Comparison of ENCODE assay signal across 28 cellular contexts in the genomic region with DNA sequence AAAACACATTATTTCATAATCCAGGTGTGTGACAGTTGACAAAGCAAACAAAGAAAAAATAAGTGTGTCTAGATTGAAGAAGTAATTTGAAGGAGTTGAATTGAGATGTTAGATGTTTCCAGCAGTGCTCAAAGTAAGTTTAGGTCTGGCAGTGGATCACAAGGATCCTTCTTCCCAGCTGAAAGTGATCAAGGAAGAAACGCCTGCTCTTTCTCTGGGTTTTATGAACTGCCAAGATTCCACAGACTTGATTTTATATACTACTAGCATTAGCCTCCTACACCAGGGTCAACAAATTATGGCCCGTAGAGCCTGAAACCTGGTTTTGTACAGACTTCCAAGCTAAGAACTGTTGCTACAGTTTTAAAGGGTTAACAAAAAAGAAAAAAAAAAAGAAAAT. TPM values are rescaled to one million over a fixed set of nuclear protein-coding genes. Genes with fewer than 3 reads are reported as not detected.
DNase-seq lines count a peak whose midpoint lies in the region; ATAC-seq and TF ChIP-seq lines count a peak whose summit lies in the region.
"Had no signal": no experiment of that assay in that cellular context is flagged by ENCODE, and none has a peak within 500 bp of the region (broad histone marks: within the 10 kb centered on the region; RNA-seq: fewer than 3 reads in every experiment).

No MANE protein-coding gene starts in this region.

- H2BK5ac ChIP-seq in mesenchymal stem cell (ENCODE audit: low read depth, low read length, poor library complexity, severe bottlenecking), result no peak overlapping the region

- TF ChIP-seq CTCF in OCI-LY1 (IDR thresholded peaks at IDR 0.05; ENCODE audit: low read length), result no peak

- no peak overlapping the region for H3K14ac ChIP-seq in mesenchymal stem cell (ENCODE audit: low read length in 2 of 2)

- no peak overlapping the region for H3K23ac ChIP-seq in mesenchymal stem cell (ENCODE audit: low read length in 2 of 2)

- no peaks in the 10 kb centered on the region for H3K9me2 ChIP-seq in OCI-LY1 (ENCODE audit: low read depth, low read length)

- intact Hi-C loops in sciatic nerve (cut with DNase I), result loop anchor here (10.0 kb wide), 1 partner anchor 208 kb away; no protein-coding TSS in a partner anchor

- no peaks in the 10 kb centered on the region for H4K20me1 ChIP-seq in OCI-LY1 (ENCODE audit: insufficient read depth, low read length)

- H2BK15ac ChIP-seq in mesenchymal stem cell (ENCODE audit: low read depth, poor library complexity, severe bottlenecking), result no peak overlapping the region

- no peaks in the 10 kb centered on the region for H3F3A ChIP-seq in OCI-LY1 (ENCODE audit: insufficient read depth, low read length)

- no peak overlapping the region for H2BK12ac ChIP-seq in mesenchymal stem cell (ENCODE audit: low read length in 2 of 2)

- H3K4me2 ChIP-seq in OCI-LY1 (ENCODE audit: low read length) (no peak overlapping the region), mesenchymal stem cell (ENCODE audit: low read length, poor library complexity, severe bottlenecking) (no peak overlapping the region)
- H3K4me2 ChIP-seq: KMS-11 had no signal

- H3K27me3 ChIP-seq in OCI-LY1 (ENCODE audit: insufficient read depth, low read length) (no peaks in the 10 kb centered on the region), mesenchymal stem cell (ENCODE audit: control insufficient read depth in 1 of 2, insufficient read depth in 1 of 2, low read length in 2 of 2) (no peaks in the 10 kb centered on the region)
- H3K27me3 ChIP-seq: BLaER1 treated with 17β-estradiol and CSF1 and Interleukin-3, amounts not matched to agents 10 nM and 100 nM; SJCRH30 had no signal

- ATAC-seq in HG03196 (IDR thresholded peaks at IDR 0.05; ENCODE audit: unreplicated experiment) (no peak), sciatic nerve (no peak), GM21723 (IDR thresholded peaks at IDR 0.05; ENCODE audit: unreplicated experiment) (no peak)
- ATAC-seq: HCT116 had no signal

- peaks cover 56% of the 10 kb centered on the region for H3K36me3 ChIP-seq in OCI-LY1 (ENCODE audit: insufficient read depth, low read length)
- peaks cover 3 to 16% of the 10 kb centered on the region in 2 experiments for H3K36me3 ChIP-seq in mesenchymal stem cell (ENCODE audit: control insufficient read depth in 1 of 2, insufficient read depth in 2 of 2, low read depth in 1 of 2, low read length in 2 of 2)
- H3K36me3 ChIP-seq: SJCRH30 had no signal

- H3K4me1 ChIP-seq in OCI-LY1 (ENCODE audit: insufficient read depth, low read length, severe bottlenecking) (peaks cover 31% of the 10 kb centered on the region), mesenchymal stem cell (ENCODE audit: control insufficient read depth, insufficient read depth, low read depth, low read length) (no peaks in the 10 kb centered on the region)
- H3K4me1 ChIP-seq: Caco-2 had no signal

- H3K79me2 ChIP-seq in OCI-LY1 (ENCODE audit: insufficient read depth, low read length), result peaks cover 45% of the 10 kb centered on the region

- H2AFZ ChIP-seq in OCI-LY1 (ENCODE audit: low read length) (no peak overlapping the region), mesenchymal stem cell (ENCODE audit: low read depth, low read length) (no peak overlapping the region)

- DNase-seq in fibroblast of gingiva (ENCODE audit: low read depth) (peak; percentile 19), mesenchymal stem cell (no peak), DMS53 treated with DMSO at 0.1 percent for 48 hours (lab: John Stamatoyannopoulos, UW; ENCODE audit: unreplicated experiment) (no peak), sciatic nerve (ENCODE audit: low spot score) (no peak)
- DNase-seq: Caco-2; CD4-positive, alpha-beta memory T cell; DMS 273 treated with DMSO at 0.1 percent for 48 hours; DND-41; MV-4-11; NCI-H1105 treated with DMSO at 0.1 percent for 48 hours; NCI-H1694; NCI-H2081; NCI-H2171; NCI-H345; NCI-H524; NCI-H774; NK-92 treated with Interleukin-12 subunit alpha and Interleukin-12 subunit beta, amount 100 ng/mL, for 24 hours; OCI-M1; SJCRH30 had no signal

- H4K91ac ChIP-seq in mesenchymal stem cell (ENCODE audit: low read length), result no peak overlapping the region

- H3K18ac ChIP-seq in mesenchymal stem cell (ENCODE audit: low read depth in 1 of 2, low read length in 2 of 2), result no peak overlapping the region

- H4K8ac ChIP-seq in mesenchymal stem cell (ENCODE audit: low read length), result no peak overlapping the region

- H3K9ac ChIP-seq in OCI-LY1 (ENCODE audit: low read length), result no peak overlapping the region
- peak overlapping the region; percentile 66 for H3K9ac ChIP-seq in mesenchymal stem cell (ENCODE audit: low read length)
- H3K9ac ChIP-seq: KMS-11 had no signal

- H3K4ac ChIP-seq in mesenchymal stem cell (ENCODE audit: low read depth in 1 of 2, low read length in 2 of 2), result no peak overlapping the region

- no peak overlapping the region for H2AK5ac ChIP-seq in mesenchymal stem cell (ENCODE audit: low read length, severe bottlenecking)

- H2BK120ac ChIP-seq in mesenchymal stem cell (ENCODE audit: low read depth, low read length), result no peak overlapping the region

- H3K27ac ChIP-seq in OCI-LY1 (ENCODE audit: low read depth, low read length, poor library complexity, severe bottlenecking), result peak overlapping the region; percentile 9
- H3K27ac ChIP-seq in mesenchymal stem cell (ENCODE audit: low read length, poor library complexity, severe bottlenecking), result no peak overlapping the region
- H3K27ac ChIP-seq: BLaER1 treated with 17β-estradiol and CSF1 and Interleukin-3, amounts not matched to agents 10 nM and 100 nM; KMS-11; SJCRH30 had no signal

- H3K4me3 ChIP-seq in OCI-LY1 (ENCODE audit: low read depth, low read length, poor library complexity, severe bottlenecking) (no peak overlapping the region), mesenchymal stem cell (ENCODE audit: insufficient read depth in 1 of 2, low read depth in 1 of 2, low read length in 2 of 2) (no peak overlapping the region)
- H3K4me3 ChIP-seq: BLaER1 treated with 17β-estradiol and CSF1 and Interleukin-3, amounts not matched to agents 10 nM and 100 nM; SJCRH30 had no signal

- H3K9me3 ChIP-seq in OCI-LY1 (ENCODE audit: low read length), result no peaks in the 10 kb centered on the region
- H3K9me3 ChIP-seq in mesenchymal stem cell (ENCODE audit: control insufficient read depth, low read length), result peaks cover 5% of the 10 kb centered on the region
- H3K9me3 ChIP-seq: Caco-2, SJCRH30 had no signal

- peaks cover 27% of the 10 kb centered on the region for H3K79me1 ChIP-seq in mesenchymal stem cell (replicated peaks; ENCODE audit: low read length, poor library complexity, severe bottlenecking)

- WGBS in mesenchymal stem cell, result 94% methylated on average over 2 of the region's 2 CpGs

RNA-seq across cellular contexts. Expression of a gene that starts 30.3 kb away (rescaled TPM):
- polyA plus RNA-seq in mesenchymal stem cell (2013, experiment 1 of 2), result 32.9 TPM
- polyA plus RNA-seq in mesenchymal stem cell (2013, experiment 2 of 2), result 31.0 TPM
- 98.4 TPM for total RNA-seq in sciatic nerve

RNA-seq across cellular contexts. Expression of a gene that starts 55.5 kb away (rescaled TPM):
- not detected for polyA plus RNA-seq in mesenchymal stem cell (2013, experiment 1 of 2)
- not detected for polyA plus RNA-seq in mesenchymal stem cell (2013, experiment 2 of 2)
- not detected for total RNA-seq in sciatic nerve
- total RNA-seq: Caco-2; CD4-positive, alpha-beta memory T cell; G401; H1; M059J; SJCRH30 had no signal
- polyA plus RNA-seq: CD4-positive, alpha-beta memory T cell; H1 had no signal
